In genomic region chr11:46242961-46243795, GRCh38 we compare ENCODE assay signal across 1 cellular context.
TF ChIP-seq lines count a peak whose summit lies in the region.

No MANE protein-coding gene starts in this region.

TF ChIP-seq in GM12878, 131 proteins besides CTCF, POLR2A, EP300 and RAD21 (continued from another document):
- TF ChIP-seq, protein P1, sequence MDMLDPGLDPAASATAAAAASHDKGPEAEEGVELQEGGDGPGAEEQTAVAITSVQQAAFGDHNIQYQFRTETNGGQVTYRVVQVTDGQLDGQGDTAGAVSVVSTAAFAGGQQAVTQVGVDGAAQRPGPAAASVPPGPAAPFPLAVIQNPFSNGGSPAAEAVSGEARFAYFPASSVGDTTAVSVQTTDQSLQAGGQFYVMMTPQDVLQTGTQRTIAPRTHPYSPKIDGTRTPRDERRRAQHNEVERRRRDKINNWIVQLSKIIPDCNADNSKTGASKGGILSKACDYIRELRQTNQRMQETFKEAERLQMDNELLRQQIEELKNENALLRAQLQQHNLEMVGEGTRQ (IDR thresholded peaks at IDR 0.05; ENCODE audit: borderline replicate concordance, low read depth, low read length) = no peak
- TF ChIP-seq, protein P2, sequence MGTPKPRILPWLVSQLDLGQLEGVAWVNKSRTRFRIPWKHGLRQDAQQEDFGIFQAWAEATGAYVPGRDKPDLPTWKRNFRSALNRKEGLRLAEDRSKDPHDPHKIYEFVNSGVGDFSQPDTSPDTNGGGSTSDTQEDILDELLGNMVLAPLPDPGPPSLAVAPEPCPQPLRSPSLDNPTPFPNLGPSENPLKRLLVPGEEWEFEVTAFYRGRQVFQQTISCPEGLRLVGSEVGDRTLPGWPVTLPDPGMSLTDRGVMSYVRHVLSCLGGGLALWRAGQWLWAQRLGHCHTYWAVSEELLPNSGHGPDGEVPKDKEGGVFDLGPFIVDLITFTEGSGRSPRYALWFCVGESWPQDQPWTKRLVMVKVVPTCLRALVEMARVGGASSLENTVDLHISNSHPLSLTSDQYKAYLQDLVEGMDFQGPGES (IDR thresholded peaks at IDR 0.05) = no peak
- TF ChIP-seq, protein P3, sequence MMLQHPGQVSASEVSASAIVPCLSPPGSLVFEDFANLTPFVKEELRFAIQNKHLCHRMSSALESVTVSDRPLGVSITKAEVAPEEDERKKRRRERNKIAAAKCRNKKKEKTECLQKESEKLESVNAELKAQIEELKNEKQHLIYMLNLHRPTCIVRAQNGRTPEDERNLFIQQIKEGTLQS (IDR thresholded peaks at IDR 0.05; ENCODE audit: borderline replicate concordance, extremely low read depth, low read depth, low read length) = no peak
- TF ChIP-seq GATAD2B (conservative IDR thresholded peaks at IDR 0.05; ENCODE audit: low read depth) (no peak), FOS (IDR thresholded peaks at IDR 0.05; ENCODE audit: borderline replicate concordance, extremely low read depth, insufficient read length) (no peak), CREM (IDR thresholded peaks at IDR 0.05; ENCODE audit: low read depth) (no peak), MEF2A (IDR thresholded peaks at IDR 0.05; ENCODE audit: insufficient read depth, low read depth, low read length) (no peak), E2F8 (IDR thresholded peaks at IDR 0.05; ENCODE audit: low read depth, partially characterized antibody) (no peak), PAX8 (IDR thresholded peaks at IDR 0.05) (no peak), NFXL1 (IDR thresholded peaks at IDR 0.05; ENCODE audit: borderline replicate concordance) (no peak), CBFB (IDR thresholded peaks at IDR 0.05; ENCODE audit: low read depth) (no peak), CHD2 (IDR thresholded peaks at IDR 0.05; ENCODE audit: borderline replicate concordance, low read depth, low read length) (no peak), YBX1 (IDR thresholded peaks at IDR 0.05) (no peak), RELA (IDR thresholded peaks at IDR 0.05; ENCODE audit: borderline replicate concordance, partially characterized antibody) (no peak), SMAD1 (IDR thresholded peaks at IDR 0.05; ENCODE audit: low read depth, partially characterized antibody) (no peak), TCF3 (IDR thresholded peaks at IDR 0.05; ENCODE audit: borderline replicate concordance, insufficient read depth, low read depth, low read length) (no peak), NFIC (IDR thresholded peaks at IDR 0.05; ENCODE audit: low read depth, low read length) (no peak), RFX5 (IDR thresholded peaks at IDR 0.05; ENCODE audit: low read depth, low read length) (no peak), GABPA (IDR thresholded peaks at IDR 0.05; ENCODE audit: low read depth) (no peak), IKZF1 (conservative IDR thresholded peaks at IDR 0.05) (peak; percentile 59), RAD51 (IDR thresholded peaks at IDR 0.05) (no peak), MXI1 (IDR thresholded peaks at IDR 0.05; ENCODE audit: low read depth, low read length) (0 out of 2 replicates have a peak, but pooled peaks have one; percentile 26), SIX5 (IDR thresholded peaks at IDR 0.05; ENCODE audit: low read depth, low read length, severe bottlenecking) (no peak), CEBPB (IDR thresholded peaks at IDR 0.05; ENCODE audit: borderline replicate concordance in 1 of 2, low read depth in 2 of 2, low read length in 2 of 2) (peak in 1 of 2 experiments; percentile 98; a peak in 2 of 4 replicates), STAT1 (conservative IDR thresholded peaks at IDR 0.05) (no peak), EED (IDR thresholded peaks at IDR 0.05; ENCODE audit: low read depth) (0 out of 2 replicates have a peak, but pooled peaks have one; percentile 22), DPF2 (IDR thresholded peaks at IDR 0.05) (no peak), ZNF274 (IDR thresholded peaks at IDR 0.05; ENCODE audit: insufficient read depth, insufficient read length) (no peak), ETV6 (conservative IDR thresholded peaks at IDR 0.05 in 1 of 2, IDR thresholded peaks at IDR 0.05 in 1 of 2; ENCODE audit: borderline replicate concordance in 1 of 2, low read depth in 1 of 2) (no peak), EGR1 (IDR thresholded peaks at IDR 0.05; ENCODE audit: borderline replicate concordance in 1 of 2, low read depth in 2 of 2, low read length in 2 of 2) (no peak), ZNF24 (IDR thresholded peaks at IDR 0.05) (no peak), SUPT20H (IDR thresholded peaks at IDR 0.05; ENCODE audit: borderline replicate concordance, control insufficient read depth, low read depth, low read length) (no peak), SMARCA5 (IDR thresholded peaks at IDR 0.05) (no peak), PKNOX1 (IDR thresholded peaks at IDR 0.05) (peak; percentile 95), PML (IDR thresholded peaks at IDR 0.05; ENCODE audit: low read length) (no peak), TCF12 (IDR thresholded peaks at IDR 0.05; ENCODE audit: low read depth, low read length) (0 out of 2 replicates have a peak, but pooled peaks have one; percentile 52), PRDM15 (CRISPR knock-in tag; IDR thresholded peaks at IDR 0.05) (no peak), NRF1 (conservative IDR thresholded peaks at IDR 0.05; ENCODE audit: low read depth, low read length) (peak; percentile 82), KDM1A (IDR thresholded peaks at IDR 0.05; ENCODE audit: borderline replicate concordance) (no peak), SREBF2 (IDR thresholded peaks at IDR 0.05; ENCODE audit: low read length) (no peak), MAX (IDR thresholded peaks at IDR 0.05; ENCODE audit: low read depth, low read length) (no peak), E4F1 (IDR thresholded peaks at IDR 0.05; ENCODE audit: borderline replicate concordance, partially characterized antibody) (no peak), POLR2AphosphoS2 (IDR thresholded peaks at IDR 0.05; ENCODE audit: low read depth, low read length) (no peak), LARP7 (IDR thresholded peaks at IDR 0.05) (no peak), YY1 (IDR thresholded peaks at IDR 0.05; ENCODE audit: low read depth, low read length) (no peak), RB1 (IDR thresholded peaks at IDR 0.05; ENCODE audit: borderline replicate concordance) (no peak), BHLHE40 (IDR thresholded peaks at IDR 0.05; ENCODE audit: borderline replicate concordance in 1 of 2, low read depth in 2 of 2, low read length in 1 of 2) (0 out of 4 replicates have a peak, but pooled peaks of 1 of the 2 experiments have one; percentile 5), ZSCAN29 (IDR thresholded peaks at IDR 0.05) (no peak)
- TF ChIP-seq, protein P4, sequence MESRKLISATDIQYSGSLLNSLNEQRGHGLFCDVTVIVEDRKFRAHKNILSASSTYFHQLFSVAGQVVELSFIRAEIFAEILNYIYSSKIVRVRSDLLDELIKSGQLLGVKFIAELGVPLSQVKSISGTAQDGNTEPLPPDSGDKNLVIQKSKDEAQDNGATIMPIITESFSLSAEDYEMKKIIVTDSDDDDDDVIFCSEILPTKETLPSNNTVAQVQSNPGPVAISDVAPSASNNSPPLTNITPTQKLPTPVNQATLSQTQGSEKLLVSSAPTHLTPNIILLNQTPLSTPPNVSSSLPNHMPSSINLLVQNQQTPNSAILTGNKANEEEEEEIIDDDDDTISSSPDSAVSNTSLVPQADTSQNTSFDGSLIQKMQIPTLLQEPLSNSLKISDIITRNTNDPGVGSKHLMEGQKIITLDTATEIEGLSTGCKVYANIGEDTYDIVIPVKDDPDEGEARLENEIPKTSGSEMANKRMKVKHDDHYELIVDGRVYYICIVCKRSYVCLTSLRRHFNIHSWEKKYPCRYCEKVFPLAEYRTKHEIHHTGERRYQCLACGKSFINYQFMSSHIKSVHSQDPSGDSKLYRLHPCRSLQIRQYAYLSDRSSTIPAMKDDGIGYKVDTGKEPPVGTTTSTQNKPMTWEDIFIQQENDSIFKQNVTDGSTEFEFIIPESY (IDR thresholded peaks at IDR 0.05) = no peak
- TF ChIP-seq, protein P5, sequence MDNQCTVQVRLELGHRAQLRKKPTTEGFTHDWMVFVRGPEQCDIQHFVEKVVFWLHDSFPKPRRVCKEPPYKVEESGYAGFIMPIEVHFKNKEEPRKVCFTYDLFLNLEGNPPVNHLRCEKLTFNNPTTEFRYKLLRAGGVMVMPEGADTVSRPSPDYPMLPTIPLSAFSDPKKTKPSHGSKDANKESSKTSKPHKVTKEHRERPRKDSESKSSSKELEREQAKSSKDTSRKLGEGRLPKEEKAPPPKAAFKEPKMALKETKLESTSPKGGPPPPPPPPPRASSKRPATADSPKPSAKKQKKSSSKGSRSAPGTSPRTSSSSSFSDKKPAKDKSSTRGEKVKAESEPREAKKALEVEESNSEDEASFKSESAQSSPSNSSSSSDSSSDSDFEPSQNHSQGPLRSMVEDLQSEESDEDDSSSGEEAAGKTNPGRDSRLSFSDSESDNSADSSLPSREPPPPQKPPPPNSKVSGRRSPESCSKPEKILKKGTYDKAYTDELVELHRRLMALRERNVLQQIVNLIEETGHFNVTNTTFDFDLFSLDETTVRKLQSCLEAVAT (IDR thresholded peaks at IDR 0.05) = no peak
TF ChIP-seq in GM12878: peak in this region for 11.
